ENCODE assay signal across 8 cellular contexts in the genomic region with DNA sequence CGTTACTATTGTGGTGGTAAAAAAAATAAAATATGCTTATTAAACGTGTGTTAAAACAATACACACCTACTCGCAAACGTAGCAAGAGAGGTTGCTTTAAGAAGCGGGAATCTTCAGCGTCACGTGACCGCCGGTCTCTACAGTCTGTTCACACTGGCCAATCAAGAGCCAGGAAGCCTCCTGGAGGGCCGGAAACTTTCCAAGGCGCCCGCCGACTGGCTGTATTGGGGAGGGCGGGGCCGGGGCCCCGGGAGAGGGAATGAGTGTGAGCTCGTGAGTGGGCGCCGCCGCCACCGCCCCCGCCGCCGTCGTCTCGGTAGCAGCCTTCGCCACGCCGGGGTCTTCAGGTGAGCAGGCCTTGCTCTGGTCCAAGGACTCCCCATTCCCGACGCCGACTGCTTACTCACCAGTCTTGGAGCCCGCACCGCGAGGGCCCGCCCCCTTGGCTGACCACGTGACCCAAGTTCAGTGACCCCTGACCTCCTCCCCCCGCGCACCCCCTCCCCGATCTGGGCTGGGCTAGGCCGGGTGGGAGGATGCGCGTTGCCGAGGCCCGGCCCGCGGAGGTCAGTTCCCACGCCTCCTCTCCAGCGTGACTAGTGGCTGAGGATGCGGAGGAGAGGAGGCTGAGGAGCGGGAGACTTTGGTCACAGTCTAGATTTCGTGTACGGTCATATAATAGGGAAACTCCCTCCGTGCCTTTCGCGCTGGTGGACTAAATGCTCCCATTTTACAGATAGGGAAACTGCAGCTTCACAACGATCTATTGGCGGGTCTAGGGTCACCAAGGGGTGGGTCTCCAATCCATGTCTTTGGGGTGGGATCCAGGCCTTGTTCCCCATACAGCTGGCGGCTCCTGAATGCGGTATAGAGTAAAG. TPM values are rescaled to one million over a fixed set of nuclear protein-coding genes. Genes with fewer than 3 reads are reported as not detected.
A peak's percentile ranks its signal among the peaks of the same experiment; 100 is the strongest.
DNase-seq lines count a peak whose midpoint lies in the region; ATAC-seq and TF ChIP-seq lines count a peak whose summit lies in the region.

TAF6L (plus strand) TSS at position 253 of the 878 bp plus-strand sequence. CDS start 4,388 bp downstream, outside the sequence.

- H3K4me1 Mint-ChIP-seq in T-helper 17 cell: peaks cover 19% of the 10 kb centered on the region

- in situ Hi-C loops in GM13977 (cut with MboI; ENCODE audit: low pct_unique_long_range_greater_than_20kb, low sequenced_read_pairs, unreplicated experiment): no loop called here

- H3K4me1 ChIP-seq in right atrium auricular region (peaks cover 0 to 21% of the 10 kb centered on the region in 2 donors), uterus (peaks cover 0 to 10% of the 10 kb centered on the region in 2 donors)

- H3K27ac ChIP-seq in angular gyrus (ENCODE audit: low read depth, low read length) (peak within 1 kb of the TSS; percentile 81), right atrium auricular region (peak within 1 kb of the TSS; percentile 88 to 93), uterus (peak within 1 kb of the TSS; percentile 94 to 96)

- TF ChIP-seq POLR2A in uterus (IDR thresholded peaks at IDR 0.05): peak in 1 of 2 donors; percentile 54

- no peak for TF ChIP-seq CTCF in GM13977 (IDR thresholded peaks at IDR 0.05; ENCODE audit: extremely low read depth, insufficient read depth, missing control alignments)
- TF ChIP-seq CTCF in right atrium auricular region (IDR thresholded peaks at IDR 0.05): no peak
- no peak for TF ChIP-seq CTCF in uterus (IDR thresholded peaks at IDR 0.05)

- DNase-seq in GM13977 (ENCODE audit: low spot score) (peak; percentile 91), NCI-H146 treated with DMSO at 0.1 percent for 48 hours (lab: John Stamatoyannopoulos, UW; ENCODE audit: unreplicated experiment) (peak; percentile 92), T-helper 17 cell (peak; percentile 80 to 87 (median 86)), right atrium auricular region (ENCODE audit: low spot score) (peak; percentile 99), pulmonary artery endothelial cell (ENCODE audit: low read depth, low spot score) (peak; percentile 88), uterus (peak; percentile 98 to 99)

- H3K27ac Mint-ChIP-seq in T-helper 17 cell: peak within 1 kb of the TSS; percentile 94

- peak within 1 kb of the TSS; percentile 60 to 68 for H3K4me3 ChIP-seq in right atrium auricular region
- H3K4me3 ChIP-seq in uterus: peak within 1 kb of the TSS; percentile 57 to 66

- H3K4me3 Mint-ChIP-seq in T-helper 17 cell: peak within 1 kb of the TSS; percentile 94

- H3K27me3 Mint-ChIP-seq in T-helper 17 cell: no peaks in the 10 kb centered on the region

- no peaks in the 10 kb centered on the region for H3K36me3 Mint-ChIP-seq in T-helper 17 cell (ENCODE audit: low read depth)

- H3K27me3 ChIP-seq in right atrium auricular region (no peaks in the 10 kb centered on the region), uterus (no peaks in the 10 kb centered on the region)

- H3K9me3 ChIP-seq in T-helper 17 cell (ENCODE audit: control insufficient read depth, low read length, poor library complexity, severe bottlenecking) (no peaks in the 10 kb centered on the region), right atrium auricular region (no peaks in the 10 kb centered on the region), uterus (no peaks in the 10 kb centered on the region)

- intact Hi-C loops in uterus (cut with DNase I; ENCODE audit: low total_unique reads): no loop called here

- ATAC-seq in HG02870 (IDR thresholded peaks at IDR 0.05; ENCODE audit: unreplicated experiment): peak; percentile 79
- ATAC-seq in T-helper 17 cell: peak; percentile 89

- H3K36me3 ChIP-seq in right atrium auricular region (peaks cover 21% of the 10 kb centered on the region), uterus (no peaks in the 10 kb centered on the region)

RNA-seq across cellular contexts. Expression of gene TAF6L, which starts in this region (rescaled TPM):
- total RNA-seq in T-helper 17 cell: 10 to 100 TPM; 14.1 to 15.8 TPM
- total RNA-seq in right atrium auricular region: 1 to 10 TPM; 5.8 to 9.5 TPM
- 20.3 and 29.1 TPM in 2 replicates for total RNA-seq in pulmonary artery endothelial cell
- total RNA-seq in uterus: 10 to 100 TPM in 3 of 4 donors, 1 to 10 TPM in 1; 6.8 to 34.3 (median 24.1) TPM

Comparison
In these comparisons a context has a peak if more than half of its experiments do, and no peak if none do; other contexts are left out.
1. Peak in every context shown above with its lines: DNase-seq, ATAC-seq, H3K4me3 ChIP-seq and H3K27ac ChIP-seq.